In the genomic region with DNA sequence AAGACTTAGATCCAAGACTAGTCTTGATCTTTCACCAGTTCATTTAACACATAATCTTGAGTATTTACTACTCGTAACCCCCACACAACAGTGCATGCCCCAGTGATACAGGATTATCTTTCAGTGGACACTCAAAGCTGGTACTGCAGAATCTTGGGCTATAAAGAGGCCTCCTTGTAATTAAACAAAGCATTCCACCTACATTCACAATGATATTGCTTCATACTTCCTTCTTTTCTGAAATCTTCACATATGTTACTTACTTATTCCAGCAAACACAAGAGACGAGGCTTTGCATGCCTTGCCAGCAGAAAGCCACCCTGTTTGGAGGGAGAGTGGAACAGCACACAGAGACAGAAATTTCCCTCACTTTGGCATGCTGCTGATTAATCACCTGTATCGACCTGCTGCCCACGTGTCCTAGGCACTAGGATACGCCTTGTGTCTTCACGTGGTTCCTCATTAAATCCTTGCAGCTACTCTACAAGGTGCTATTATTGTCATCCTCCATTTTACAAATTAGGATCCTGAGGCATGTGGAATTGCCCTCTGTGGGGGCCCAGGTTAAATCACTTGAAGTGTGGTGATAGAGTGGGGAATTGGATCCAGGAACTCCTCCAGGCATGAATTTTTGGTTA, we compare ENCODE assay signal across 33 cellular contexts.
"Had no signal": no experiment of that assay in that cellular context is flagged by ENCODE, and none has a peak within 500 bp of the region (broad histone marks: within the 10 kb centered on the region; RNA-seq: fewer than 3 reads in every experiment).

No MANE protein-coding gene starts in this region.

- H3K27me3 ChIP-seq: dorsolateral prefrontal cortex, ovary, thyroid gland, upper lobe of left lung, vagina had no signal

- H3K36me3 ChIP-seq: gastroesophageal sphincter, heart left ventricle, ovary, prostate gland, thyroid gland, upper lobe of left lung, vagina had no signal

- H3K4me1 ChIP-seq: gastroesophageal sphincter, heart left ventricle, prostate gland, thyroid gland, upper lobe of left lung, vagina had no signal

- DNase-seq: activated CD4-positive, alpha-beta T cell treated with anti-CD3 and anti-CD28 coated beads for 1 hour; activated CD4-positive, alpha-beta T cell treated with anti-CD3 and anti-CD28 coated beads, Interleukin-2, amount 10 ng/mL, durations not matched to agents 7 days and 5 days; activated CD8-positive, alpha-beta memory T cell treated with anti-CD3 and anti-CD28 coated beads, Interleukin-2, amount 10 ng/mL, durations not matched to agents 7 days and 5 days; activated CD8-positive, alpha-beta T cell treated with anti-CD3 and anti-CD28 coated beads for 36 hours; activated naive CD4-positive, alpha-beta T cell; activated T-cell treated with anti-CD3 and anti-CD28 coated beads, Interleukin-2, amount 50 U/mL, for 48 hours; cerebellar nuclear complex; dorsolateral prefrontal cortex; effector memory CD8-positive, alpha-beta T cell; erythroblast; heart left ventricle; hypothalamus; kidney glomerular epithelial cell; left ventricle myocardium superior; naive B cell; nephron progenitor cell; ovary; stimulated activated CD4-positive, alpha-beta T cell treated with anti-CD3 and anti-CD28 coated beads, Interleukin-1b, Interleukin-23, amount 100 ng/mL, for 48 hours; stimulated activated CD4-positive, alpha-beta T cell treated with anti-CD3 and anti-CD28 coated beads, Interleukin-4, amount 100 ng/mL, for 4 hours; stimulated activated CD8-positive, alpha-beta memory T cell treated with anti-CD3 and anti-CD28 coated beads, Interleukin-4, amount 100 ng/mL, for 48 hours; stimulated activated naive CD8-positive, alpha-beta T cell treated with anti-CD3 and anti-CD28 coated beads, Interleukin-15, amount 100 ng/mL, for 72 hours; substantia nigra; SW 1271; T-helper 9 cell; thyroid gland; upper lobe of left lung had no signal

- H3K4me3 ChIP-seq: coronary artery, dorsolateral prefrontal cortex, gastroesophageal sphincter, heart left ventricle, ovary, prostate gland, smooth muscle cell, thyroid gland, upper lobe of left lung, vagina had no signal

- H3K9me3 ChIP-seq: ovary, prostate gland, thyroid gland, upper lobe of left lung, vagina had no signal

- H3K27ac ChIP-seq: coronary artery, dorsolateral prefrontal cortex, gastroesophageal sphincter, heart left ventricle, ovary, prostate gland, thyroid gland, upper lobe of left lung, vagina had no signal

- ATAC-seq: activated CD8-positive, alpha-beta memory T cell treated with anti-CD3 and anti-CD28 coated beads, Interleukin-2, amount 10 ng/mL, durations not matched to agents 7 days and 5 days; activated CD8-positive, alpha-beta T cell treated with anti-CD3 and anti-CD28 coated beads for 36 hours; effector memory CD8-positive, alpha-beta T cell; gastroesophageal sphincter; heart left ventricle; left ventricle myocardium superior; stimulated activated memory B cell treated with anti-CD40 and anti-IgM and Interleukin-4, amounts not matched to agents 10 μg/mL and 1 μg/mL and 100 μg/mL, for 72 hours; stimulated activated naive CD8-positive, alpha-beta T cell treated with anti-CD3 and anti-CD28 coated beads, Interleukin-15, amount 100 ng/mL, for 72 hours; WTC11 had no signal
